8 cellular contexts compared by ENCODE assay signal in the genomic region with DNA sequence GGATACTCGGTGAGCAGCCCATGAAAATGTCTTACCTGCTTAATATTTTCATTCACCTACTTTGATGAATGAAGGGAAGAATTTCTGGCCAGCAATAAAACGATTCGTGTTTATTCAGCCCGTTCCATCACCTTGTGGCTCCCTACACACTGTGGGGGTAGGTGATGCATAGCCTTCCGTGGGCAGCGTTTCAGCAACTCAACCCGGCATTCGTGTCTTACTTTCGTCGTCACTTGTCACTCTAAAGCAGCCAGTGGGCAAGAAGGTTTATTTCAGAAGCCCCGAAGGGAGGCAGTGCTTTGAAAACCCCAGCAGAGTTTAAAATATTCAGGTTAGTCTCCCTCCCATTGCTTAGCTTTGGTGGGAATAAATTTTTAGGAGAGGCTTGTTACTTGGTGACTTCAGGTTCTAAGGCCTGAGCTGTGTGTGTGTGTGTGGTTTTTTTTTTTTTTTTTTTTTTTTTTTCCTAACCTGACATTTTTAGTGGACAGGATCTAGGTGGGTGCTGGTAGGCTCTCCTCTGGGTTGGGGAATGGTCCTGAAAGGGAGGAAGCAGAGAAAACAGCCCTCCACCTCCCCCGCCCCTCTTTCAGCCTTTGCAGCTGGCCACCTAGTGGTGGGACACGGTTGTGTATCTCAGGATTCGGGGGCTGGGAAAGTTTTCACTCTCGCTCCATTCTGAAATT. TPM values are rescaled to one million over a fixed set of nuclear protein-coding genes. Genes with fewer than 3 reads are reported as not detected.
DNase-seq lines count a peak whose midpoint lies in the region; ATAC-seq and TF ChIP-seq lines count a peak whose summit lies in the region.

No MANE protein-coding gene starts in this region.

- H2AFZ ChIP-seq in DND-41 (ENCODE audit: low read depth, low read length), result peak overlapping the region; percentile 76
- no peak overlapping the region for H2AFZ ChIP-seq in KMS-11 (ENCODE audit: low read depth)

- H3K4me2 ChIP-seq in DND-41 (ENCODE audit: insufficient read depth, low read length) (peak overlapping the region; percentile 86), KMS-11 (peak overlapping the region; percentile 69; the same call in 1 of the 2 replicates)

- H3K79me2 ChIP-seq in DND-41 (ENCODE audit: insufficient read depth, low read length), result peaks cover 49% of the 10 kb centered on the region
- H3K79me2 ChIP-seq in KMS-11 (ENCODE audit: insufficient read depth, low read depth), result no peaks in the 10 kb centered on the region

- no peaks in the 10 kb centered on the region; the same call in 1 of the 2 replicates for H3K36me3 ChIP-seq in DND-41 (ENCODE audit: insufficient read depth, low read length)
- H3K36me3 ChIP-seq in KMS-11 (ENCODE audit: insufficient read depth), result no peaks in the 10 kb centered on the region
- no peaks in the 10 kb centered on the region for H3K36me3 ChIP-seq in kidney epithelial cell (ENCODE audit: control insufficient read depth, insufficient read depth, low read length)

- H3K27ac ChIP-seq in DND-41 (ENCODE audit: low read length) (peak overlapping the region; percentile 65), KMS-11 (no peak overlapping the region)

- H3K27me3 ChIP-seq in DND-41 (ENCODE audit: insufficient read depth, low read length, poor library complexity) (no peaks in the 10 kb centered on the region), KMS-11 (ENCODE audit: insufficient read depth, low read depth) (peaks cover 19% of the 10 kb centered on the region), kidney epithelial cell (ENCODE audit: control insufficient read depth, insufficient read depth, low read length) (no peaks in the 10 kb centered on the region)

- H3K9ac ChIP-seq in DND-41 (ENCODE audit: low read depth, low read length), result peak overlapping the region; percentile 80
- H3K9ac ChIP-seq in KMS-11, result no peak overlapping the region

- peak overlapping the region; percentile 74 to 90 for H3K4me3 ChIP-seq in DND-41 (ENCODE audit: low read depth in 1 of 2, low read length in 2 of 2)
- no peak overlapping the region for H3K4me3 ChIP-seq in KMS-11 (IDR thresholded peaks at IDR 0.05; ENCODE audit: insufficient read depth, low read depth, low read length)
- no peak overlapping the region for H3K4me3 ChIP-seq in kidney epithelial cell (ENCODE audit: low read depth, low read length)

- peak; percentile 77 for DNase-seq in DND-41
- DNase-seq in activated CD4-positive, CD25-positive, alpha-beta regulatory T cell (lab: John Stamatoyannopoulos, UW), result peak; percentile 12 to 35 (median 22)
- peak; percentile 67 for DNase-seq in cerebellar cortex (ENCODE audit: low spot score)
- DNase-seq in kidney epithelial cell (ENCODE audit: low read depth), result no peak
- DNase-seq in stimulated activated CD4-positive, alpha-beta T cell treated with anti-CD3 and anti-CD28 coated beads, Interleukin-15, amount 100 ng/mL, for 48 hours (ENCODE audit: low read depth in 2 of 2), result peak; percentile 53 to 64
- DNase-seq in COR-L47 (lab: John Stamatoyannopoulos, UW), result no peak

- ATAC-seq in DND-41 (ENCODE audit: insufficient read depth, low read depth), result no peak
- no peak for ATAC-seq in HG03039 (IDR thresholded peaks at IDR 0.05; ENCODE audit: unreplicated experiment)

- no peaks in the 10 kb centered on the region for H3K9me3 ChIP-seq in DND-41 (ENCODE audit: insufficient read depth, low read length, severe bottlenecking)

- H4K20me1 ChIP-seq in DND-41 (ENCODE audit: insufficient read depth, low read length) (no peaks in the 10 kb centered on the region), KMS-11 (ENCODE audit: insufficient read depth) (no peaks in the 10 kb centered on the region)

- peaks cover 71% of the 10 kb centered on the region for H3K4me1 ChIP-seq in DND-41 (ENCODE audit: insufficient read depth, low read length)
- peaks cover 27% of the 10 kb centered on the region for H3K4me1 ChIP-seq in KMS-11 (ENCODE audit: low read depth, poor library complexity, severe bottlenecking)

- TF ChIP-seq CTCF in DND-41 (IDR thresholded peaks at IDR 0.05; ENCODE audit: borderline replicate concordance, extremely low read depth, low read length, poor library complexity, severe bottlenecking) (peak; percentile 98), KMS-11 (conservative IDR thresholded peaks at IDR 0.05; ENCODE audit: low read depth, low read length) (peak; percentile 90), kidney epithelial cell (IDR thresholded peaks at IDR 0.05; ENCODE audit: insufficient read depth, low read length, poor library complexity, severe bottlenecking) (peak; percentile 93)

RNA-seq across cellular contexts. Expression of a gene that starts 1.8 kb away (rescaled TPM):
- 2.8 and 3.8 TPM in 2 replicates for total RNA-seq in kidney epithelial cell

RNA-seq across cellular contexts. Expression of a gene that starts 30.6 kb away (rescaled TPM):
- 136 and 143 TPM in 2 replicates for total RNA-seq in kidney epithelial cell

RNA-seq across cellular contexts. Expression of a gene that starts 43.7 kb away (rescaled TPM):
- 17.3 and 21.9 TPM in 2 replicates for total RNA-seq in kidney epithelial cell

Comparison
In these comparisons a context has a peak if more than half of its experiments do, and no peak if none do; other contexts are left out.
1. DNase-seq: peak in DND-41 (single experiment), activated CD4-positive, CD25-positive, alpha-beta regulatory T cell (4 of 4), cerebellar cortex (single experiment) and stimulated activated CD4-positive, alpha-beta T cell treated with anti-CD3 and anti-CD28 coated beads, Interleukin-15, amount 100 ng/mL, for 48 hours (2 of 2); none in kidney epithelial cell (single experiment) and COR-L47 (single experiment).
2. H3K4me3 ChIP-seq: peak in DND-41 (2 of 2); none in KMS-11 (single experiment) and kidney epithelial cell (single experiment).
3. Peak in every context shown above with its lines, with median percentiles within 50 percentile points of each other: CTCF ChIP-seq.